ENCODE assay signal across 27 cellular contexts in genomic region chr7:93453264-93453663, GRCh38.
"Had no signal": no experiment of that assay in that cellular context is flagged by ENCODE, and none has a peak within 500 bp of the region (broad histone marks: within the 10 kb centered on the region; RNA-seq: fewer than 3 reads in every experiment).

No MANE protein-coding gene starts in this region.

- H3K36me3 ChIP-seq: esophagus muscularis mucosa, gastroesophageal sphincter, heart right ventricle had no signal

- H3K9me3 ChIP-seq: body of pancreas, esophagus muscularis mucosa, gastroesophageal sphincter, heart right ventricle had no signal

- H3K4me3 ChIP-seq: body of pancreas, esophagus muscularis mucosa, gastroesophageal sphincter, heart right ventricle had no signal

- H3K27me3 ChIP-seq: body of pancreas, esophagus muscularis mucosa, gastroesophageal sphincter had no signal

- DNase-seq: activated CD4-positive, alpha-beta memory T cell treated with anti-CD3 and anti-CD28 coated beads for 36 hours; activated CD4-positive, alpha-beta T cell treated with anti-CD3 and anti-CD28 coated beads for 36 hours; activated CD4-positive, alpha-beta T cell treated with anti-CD3 and anti-CD28 coated beads, Interleukin-2, amount 10 ng/mL, durations not matched to agents 24 days and 14 days; activated CD4-positive, CD25-positive, alpha-beta regulatory T cell; activated CD4-positive, CD25-positive, alpha-beta regulatory T cell treated with anti-CD3 and anti-CD28 coated beads, Interleukin-2, amount 50 U/mL, for 72 hours; activated CD8-positive, alpha-beta memory T cell treated with anti-CD3 and anti-CD28 coated beads, Interleukin-2, amount 10 ng/mL, durations not matched to agents 7 days and 5 days; activated CD8-positive, alpha-beta memory T cell treated with anti-CD3 and anti-CD28 coated beads, Interleukin-2, amount 50 U/mL, for 4 hours; activated CD8-positive, alpha-beta T cell treated with anti-CD3 and anti-CD28 coated beads, Interleukin-2, amount 10 ng/mL, durations not matched to agents 7 days and 5 days; activated gamma-delta T cell; activated naive CD4-positive, alpha-beta T cell; activated naive CD4-positive, alpha-beta T cell treated with anti-CD3 and anti-CD28 coated beads, Interleukin-2, amount 10 ng/mL, durations not matched to agents 7 days and 5 days; activated T-cell treated with anti-CD3 and anti-CD28 coated beads, Interleukin-2, amount 50 U/mL, for 1 hour; activated T-cell treated with anti-CD3 and anti-CD28 coated beads, Interleukin-2, amount 50 U/mL, for 48 hours; amniotic stem cell; aorta; body of pancreas; caudate nucleus; cortex of kidney; dermis blood vessel endothelial cell; effector CD4-positive, alpha-beta T cell; effector memory CD8-positive, alpha-beta T cell; foreskin melanocyte; heart right ventricle; hippocampal formation; T-helper 2 cell had no signal

- H3K27ac ChIP-seq: body of pancreas, esophagus muscularis mucosa, gastroesophageal sphincter, heart right ventricle had no signal

- H3K4me1 ChIP-seq: body of pancreas, esophagus muscularis mucosa, gastroesophageal sphincter, heart right ventricle had no signal

- ATAC-seq: activated CD4-positive, alpha-beta T cell treated with anti-CD3 and anti-CD28 coated beads for 36 hours; activated CD8-positive, alpha-beta memory T cell treated with anti-CD3 and anti-CD28 coated beads, Interleukin-2, amount 10 ng/mL, durations not matched to agents 7 days and 5 days; activated CD8-positive, alpha-beta T cell treated with anti-CD3 and anti-CD28 coated beads, Interleukin-2, amount 10 ng/mL, durations not matched to agents 7 days and 5 days; body of pancreas; effector memory CD8-positive, alpha-beta T cell; gastroesophageal sphincter; heart right ventricle had no signal
